Comparison of ENCODE assay signal across 23 cellular contexts in genomic region chr3:7752005-7752404, GRCh38.
DNase-seq lines count a peak whose midpoint lies in the region; ATAC-seq, FAIRE-seq and TF ChIP-seq lines count a peak whose summit lies in the region.
"Had no signal": no experiment of that assay in that cellular context is flagged by ENCODE, and none has a peak within 500 bp of the region (broad histone marks: within the 10 kb centered on the region; RNA-seq: fewer than 3 reads in every experiment).

No MANE protein-coding gene starts in this region.

- no peak overlapping the region for H2BK15ac ChIP-seq in H1 (ENCODE audit: low read length)

- H2BK12ac ChIP-seq in H1 (ENCODE audit: low read depth, low read length) = no peak overlapping the region

- POLR2A ChIA-PET in H1 (lab: Charles Lee; ENCODE audit: partially characterized antibody) = no interaction called here
- POLR2A ChIA-PET in activated CD4-positive, alpha-beta memory T cell treated with anti-CD3 and anti-CD28 coated beads, Interleukin-2, amount 10 ng/mL, durations not matched to agents 7 days and 5 days (lab: Charles Lee) = no interaction called here

- no peak overlapping the region for H4K91ac ChIP-seq in H1 (replicated peaks; ENCODE audit: insufficient read length, low read length)

- no peaks in the 10 kb centered on the region for H3K36me3 ChIP-seq in GM23338 (ENCODE audit: insufficient read depth)
- H3K36me3 ChIP-seq in H1 (ENCODE audit: control insufficient read depth in 2 of 4, insufficient read depth in 4 of 4, low read length in 3 of 4) = no peaks in the 10 kb centered on the region
- no peaks in the 10 kb centered on the region for H3K36me3 ChIP-seq in small intestine (ENCODE audit: control insufficient read depth in 2 of 2, insufficient read depth in 2 of 2, low read length in 2 of 2)
- H3K36me3 ChIP-seq: BLaER1 had no signal

- H3K23me2 ChIP-seq in H1 (ENCODE audit: low read depth, low read length) = no peaks in the 10 kb centered on the region; the same call in 1 of the 2 replicates

- H3K27ac ChIP-seq in GM23338 (ENCODE audit: low read depth) (no peak overlapping the region), H1 (ENCODE audit: low read depth, low read length) (no peak overlapping the region), small intestine (ENCODE audit: low read depth in 1 of 2, low read length in 1 of 2) (no peak overlapping the region), right cardiac atrium (ENCODE audit: low read length) (no peak overlapping the region)
- H3K27ac ChIP-seq: 22Rv1, BLaER1, C4-2B had no signal

- no peak overlapping the region for H2AK5ac ChIP-seq in H1 (ENCODE audit: low read depth, low read length)

- H3K14ac ChIP-seq in H1 (ENCODE audit: insufficient read length) = no peak overlapping the region

- H3K9me3 ChIP-seq in H1 (ENCODE audit: insufficient read depth in 2 of 2, low read depth in 1 of 2, low read length in 1 of 2) = no peaks in the 10 kb centered on the region
- no peaks in the 10 kb centered on the region for H3K9me3 ChIP-seq in small intestine (ENCODE audit: control insufficient read depth, low read depth)
- H3K9me3 ChIP-seq in right cardiac atrium (ENCODE audit: control insufficient read depth, low read length) = no peaks in the 10 kb centered on the region
- H3K9me3 ChIP-seq: BLaER1, Caco-2 had no signal

- H3K56ac ChIP-seq in H1 (replicated peaks; ENCODE audit: insufficient read length, low read depth, low read length) = no peak overlapping the region

- H3K4me3 Mint-ChIP-seq in GM23338 = no peak overlapping the region
- H3K4me3 Mint-ChIP-seq in activated CD4-positive, alpha-beta memory T cell treated with anti-CD3 and anti-CD28 coated beads, Interleukin-2, amount 10 ng/mL, durations not matched to agents 7 days and 5 days = no peak overlapping the region
- H3K4me3 Mint-ChIP-seq: B cell; CD4-positive, CD25-positive, alpha-beta regulatory T cell; CD8-positive, alpha-beta T cell; H9 had no signal

- H3K27me3 Mint-ChIP-seq in GM23338 (ENCODE audit: insufficient read depth, low read depth, poor library complexity) = peaks cover 4% of the 10 kb centered on the region
- H3K27me3 Mint-ChIP-seq in activated CD4-positive, alpha-beta memory T cell treated with anti-CD3 and anti-CD28 coated beads, Interleukin-2, amount 10 ng/mL, durations not matched to agents 7 days and 5 days = no peaks in the 10 kb centered on the region
- H3K27me3 Mint-ChIP-seq: B cell; CD4-positive, CD25-positive, alpha-beta regulatory T cell had no signal

- ATAC-seq in GM23338 (peak; percentile 65), right cardiac atrium (no peak)
- ATAC-seq: CD8-positive, alpha-beta T cell; GM12878; HCT116 had no signal

- H4K8ac ChIP-seq in H1 (ENCODE audit: extremely low read depth, insufficient read depth, low read length) = no peak overlapping the region

- no peak overlapping the region for H3K9ac ChIP-seq in H1 (replicated peaks in 1 of 4; ENCODE audit: extremely low read depth in 1 of 4, low read depth in 3 of 4, low read length in 3 of 4)
- H3K9ac ChIP-seq: BLaER1 had no signal

- intact Hi-C loops in right cardiac atrium (cut with DNase I) = no loop called here

- H4K20me1 ChIP-seq in GM23338 (replicated peaks; ENCODE audit: insufficient read depth) (no peaks in the 10 kb centered on the region), H1 (replicated peaks in 1 of 2; ENCODE audit: control insufficient read depth in 1 of 2, insufficient read depth in 2 of 2, low read length in 2 of 2) (no peaks in the 10 kb centered on the region)
- H4K20me1 ChIP-seq: BLaER1 had no signal

- no peak overlapping the region for H2BK5ac ChIP-seq in H1 (ENCODE audit: low read depth, low read length)

- no peaks in the 10 kb centered on the region for H3K9me2 ChIP-seq in GM23338 (ENCODE audit: insufficient read depth)

- H3K9me3 Mint-ChIP-seq in GM23338 = no peaks in the 10 kb centered on the region
- peaks cover 2% of the 10 kb centered on the region for H3K9me3 Mint-ChIP-seq in activated CD4-positive, alpha-beta memory T cell treated with anti-CD3 and anti-CD28 coated beads, Interleukin-2, amount 10 ng/mL, durations not matched to agents 7 days and 5 days
- H3K9me3 Mint-ChIP-seq: CD8-positive, alpha-beta T cell; H9 had no signal

- no peak overlapping the region for H2BK120ac ChIP-seq in H1 (replicated peaks; ENCODE audit: low read depth, low read length)

- TF ChIP-seq POLR2A in H1 (IDR thresholded peaks at IDR 0.05; ENCODE audit: control extremely low read depth in 1 of 2, low read depth in 2 of 2, low read length in 2 of 2) = no peak

- H3K27me3 ChIP-seq in GM23338 (ENCODE audit: insufficient read depth) = no peaks in the 10 kb centered on the region
- H3K27me3 ChIP-seq in H1 (replicated peaks in 1 of 4; ENCODE audit: control insufficient read depth in 3 of 4, extremely low read depth in 1 of 4, insufficient read depth in 3 of 4, low read length in 3 of 4) = no peaks in the 10 kb centered on the region
- H3K27me3 ChIP-seq in small intestine (ENCODE audit: control insufficient read depth in 2 of 2, insufficient read depth in 2 of 2, low read length in 2 of 2) = no peaks in the 10 kb centered on the region
- H3K27me3 ChIP-seq in right cardiac atrium (ENCODE audit: control insufficient read depth, insufficient read depth) = no peaks in the 10 kb centered on the region
- H3K27me3 ChIP-seq: BLaER1 had no signal

- H4K5ac ChIP-seq in H1 (ENCODE audit: insufficient read length, low read depth, low read length) = no peak overlapping the region

- no peaks in the 10 kb centered on the region for H3F3A ChIP-seq in GM23338 (replicated peaks; ENCODE audit: low read depth)

- no peak overlapping the region for H2BK20ac ChIP-seq in H1 (ENCODE audit: low read length)

- H3K4me1 ChIP-seq in GM23338 (ENCODE audit: insufficient read depth) (peaks cover 12% of the 10 kb centered on the region), H1 (replicated peaks in 1 of 4; ENCODE audit: control insufficient read depth in 3 of 4, insufficient read depth in 4 of 4, low read length in 3 of 4) (peaks cover 0 to 3% (median 2%) of the 10 kb centered on the region in 4 experiments; a peak in 2 of 7 replicates), small intestine (ENCODE audit: control insufficient read depth in 2 of 2, insufficient read depth in 1 of 2, low read depth in 1 of 2, low read length in 1 of 2) (no peaks in the 10 kb centered on the region), right cardiac atrium (ENCODE audit: control insufficient read depth, insufficient read depth, low read length) (no peaks in the 10 kb centered on the region)
- H3K4me1 ChIP-seq: BLaER1, Caco-2 had no signal

- FAIRE-seq in H1 (lab: Jason Lieb, UNC) (peak; percentile 81), small intestine (lab: Jason Lieb, UNC) (no peak)
- FAIRE-seq: A204.1, GM12878, GM19239 had no signal

- H3K4me2 ChIP-seq in GM23338 (0 out of 2 replicates have a peak overlapping the region, but pooled peaks have one; percentile 2), H1 (ENCODE audit: insufficient read depth in 1 of 2, low read depth in 2 of 2, low read length in 2 of 2) (peak overlapping the region in 1 of 2 experiments; percentile 11; a peak in 1 of 4 replicates)
- H3K4me2 ChIP-seq: BLaER1 had no signal

- TF ChIP-seq CTCF in GM23338 (conservative IDR thresholded peaks at IDR 0.05; ENCODE audit: low read depth in 2 of 2) = no peak
- no peak for TF ChIP-seq CTCF in H1 (IDR thresholded peaks at IDR 0.05; ENCODE audit: control extremely low read depth in 1 of 3, insufficient read depth in 1 of 3, low read depth in 1 of 3, low read length in 3 of 3)

- no peak overlapping the region for H3K4ac ChIP-seq in H1 (replicated peaks; ENCODE audit: insufficient read length, low read depth, low read length)

- H3K4me3 ChIP-seq in GM23338 (no peak overlapping the region), H1 (ENCODE audit: extremely low read depth in 1 of 4, insufficient read depth in 2 of 4, low read depth in 3 of 4, low read length in 4 of 4) (0 out of 8 replicates have a peak overlapping the region, but pooled peaks of 1 of the 4 experiments have one; percentile 5), small intestine (ENCODE audit: low read depth in 1 of 2, low read length in 2 of 2) (no peak overlapping the region), right cardiac atrium (ENCODE audit: low read length) (no peak overlapping the region)
- H3K4me3 ChIP-seq: BLaER1, GM12878 had no signal

- DNase-seq in GM23338 (ENCODE audit: low spot score) = peak; percentile 30
- no peak for DNase-seq in H1 (ENCODE audit: low read depth in 1 of 2, low spot score in 2 of 2)
- DNase-seq in iPS-NIHi11 (ENCODE audit: low spot score) = peak; percentile 37
- DNase-seq in small intestine = no peak
- no peak for DNase-seq in activated CD4-positive, alpha-beta memory T cell treated with anti-CD3 and anti-CD28 coated beads, Interleukin-2, amount 10 ng/mL, durations not matched to agents 7 days and 5 days
- no peak for DNase-seq in right cardiac atrium
- DNase-seq: Caco-2; CD4-positive, CD25-positive, alpha-beta regulatory T cell; CD8-positive, alpha-beta T cell; DMS 273 treated with DMSO at 0.1 percent for 48 hours; DMS79; EL; GDM1; GOT3; H9 had no signal

- WGBS in H1 (ENCODE audit: extremely low coverage in 1 of 2, insufficient coverage in 1 of 2, insufficient read length in 1 of 2, insufficient replicate concordance in 2 of 2, low coverage in 1 of 2, low lambda C conversion rate in 2 of 2, missing lambda C conversion rate in 1 of 2), 2 experiments = 93% methylated on average over 1 of the region's 1 CpG; no CpG with 5 or more reads in 1 of the 2 experiments
- WGBS in small intestine, 3 donors = 72 to 84% (median 78%) methylated on average over 1 of the region's 1 CpG
- 77% methylated on average over 1 of the region's 1 CpG for WGBS in right cardiac atrium

- no peak for TF ChIP-seq EP300 in H1 (IDR thresholded peaks at IDR 0.05; ENCODE audit: borderline replicate concordance in 1 of 2, low read depth in 2 of 2, low read length in 2 of 2)

- CTCF ChIA-PET in H1 (lab: Charles Lee; ENCODE audit: partially characterized antibody) = interaction anchor here (0.7 kb wide), 1 partner anchor 705 kb away, joined by 3 read pairs; no protein-coding TSS in a partner anchor
- CTCF ChIA-PET in activated CD4-positive, alpha-beta memory T cell treated with anti-CD3 and anti-CD28 coated beads, Interleukin-2, amount 10 ng/mL, durations not matched to agents 7 days and 5 days (lab: Charles Lee) = no interaction called here

- H3K4me1 Mint-ChIP-seq in GM23338 = peaks cover 25% of the 10 kb centered on the region
- H3K4me1 Mint-ChIP-seq in activated CD4-positive, alpha-beta memory T cell treated with anti-CD3 and anti-CD28 coated beads, Interleukin-2, amount 10 ng/mL, durations not matched to agents 7 days and 5 days = no peaks in the 10 kb centered on the region
- H3K4me1 Mint-ChIP-seq: B cell; CD4-positive, CD25-positive, alpha-beta regulatory T cell had no signal

- no peak overlapping the region; the same call in 1 of the 2 replicates for H2AFZ ChIP-seq in GM23338
- no peak overlapping the region for H2AFZ ChIP-seq in H1 (ENCODE audit: low read length)

- no peaks in the 10 kb centered on the region for H3K79me1 ChIP-seq in H1 (ENCODE audit: low read depth, low read length)

- H3K36me3 Mint-ChIP-seq in GM23338 (ENCODE audit: low read depth) = no peaks in the 10 kb centered on the region
- H3K36me3 Mint-ChIP-seq in activated CD4-positive, alpha-beta memory T cell treated with anti-CD3 and anti-CD28 coated beads, Interleukin-2, amount 10 ng/mL, durations not matched to agents 7 days and 5 days (ENCODE audit: low read depth) = no peaks in the 10 kb centered on the region
- H3K36me3 Mint-ChIP-seq: CD4-positive, CD25-positive, alpha-beta regulatory T cell; CD8-positive, alpha-beta T cell had no signal

- TF ChIP-seq RAD21 in H1 (IDR thresholded peaks at IDR 0.05 in 1 of 2, conservative IDR thresholded peaks at IDR 0.05 in 1 of 2; ENCODE audit: low read depth in 2 of 2, low read length in 2 of 2) = no peak

- no peaks in the 10 kb centered on the region for H3K79me2 ChIP-seq in GM23338 (replicated peaks; ENCODE audit: insufficient read depth)
- no peaks in the 10 kb centered on the region for H3K79me2 ChIP-seq in H1 (ENCODE audit: control insufficient read depth in 1 of 2, insufficient read depth in 2 of 2, low read length in 2 of 2)

- H3K18ac ChIP-seq in H1 (ENCODE audit: extremely low read depth, low read length) = no peak overlapping the region

- H3K27ac Mint-ChIP-seq in GM23338 = no peak overlapping the region
- no peak overlapping the region for H3K27ac Mint-ChIP-seq in activated CD4-positive, alpha-beta memory T cell treated with anti-CD3 and anti-CD28 coated beads, Interleukin-2, amount 10 ng/mL, durations not matched to agents 7 days and 5 days
- H3K27ac Mint-ChIP-seq: B cell; CD4-positive, CD25-positive, alpha-beta regulatory T cell; CD8-positive, alpha-beta T cell had no signal

- no peak overlapping the region for H3K23ac ChIP-seq in H1 (ENCODE audit: insufficient read length)

Comparison
In these comparisons a context has a peak if more than half of its experiments do, and no peak if none do; other contexts are left out.
1. DNase-seq: peak in GM23338 (single experiment) and iPS-NIHi11 (single experiment); none in H1 (0 of 2), small intestine (single experiment), activated CD4-positive, alpha-beta memory T cell treated with anti-CD3 and anti-CD28 coated beads, Interleukin-2, amount 10 ng/mL, durations not matched to agents 7 days and 5 days (single experiment) and right cardiac atrium (0 of 3).